In the genomic region with DNA sequence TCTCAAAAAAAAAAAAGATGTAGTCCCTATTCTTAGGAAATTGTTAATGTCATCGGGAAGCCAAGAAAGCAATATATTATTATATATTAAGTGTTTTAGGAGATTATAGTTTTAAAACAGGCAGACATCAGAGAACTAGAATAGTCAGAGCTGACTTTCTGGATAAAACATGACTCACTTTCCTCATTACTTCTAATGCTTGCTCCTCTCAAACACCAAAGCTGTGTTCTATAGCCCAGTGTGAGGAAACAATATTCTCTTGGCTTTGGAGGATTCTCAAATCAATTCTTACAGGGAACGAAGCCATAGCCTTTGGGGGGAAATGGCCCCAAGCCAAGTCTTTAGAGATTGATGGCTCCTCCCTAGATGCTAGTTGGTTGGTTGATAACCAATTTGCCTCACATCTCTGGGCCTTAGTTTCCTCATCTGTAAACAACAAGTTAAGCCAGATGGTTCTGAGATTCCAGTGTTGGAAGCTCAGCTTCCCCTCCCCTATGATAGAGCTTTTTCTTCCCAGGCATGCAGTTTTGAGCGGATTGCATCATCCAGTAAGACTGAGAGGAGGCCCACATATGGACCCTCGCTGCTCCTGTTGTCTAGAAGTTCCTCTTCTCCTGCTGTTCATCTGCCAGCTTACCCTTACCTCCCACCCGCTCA, we compare ENCODE assay signal across 1 cellular context.
TF ChIP-seq lines count a peak whose summit lies in the region.

No MANE protein-coding gene starts in this region.

TF ChIP-seq in K562, 482 proteins besides CTCF, POLR2A, EP300 and RAD21:
- TF ChIP-seq, protein P1, sequence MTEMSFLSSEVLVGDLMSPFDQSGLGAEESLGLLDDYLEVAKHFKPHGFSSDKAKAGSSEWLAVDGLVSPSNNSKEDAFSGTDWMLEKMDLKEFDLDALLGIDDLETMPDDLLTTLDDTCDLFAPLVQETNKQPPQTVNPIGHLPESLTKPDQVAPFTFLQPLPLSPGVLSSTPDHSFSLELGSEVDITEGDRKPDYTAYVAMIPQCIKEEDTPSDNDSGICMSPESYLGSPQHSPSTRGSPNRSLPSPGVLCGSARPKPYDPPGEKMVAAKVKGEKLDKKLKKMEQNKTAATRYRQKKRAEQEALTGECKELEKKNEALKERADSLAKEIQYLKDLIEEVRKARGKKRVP (CRISPR knock-in tag; IDR thresholded peaks at IDR 0.05) = peak; percentile 88
- TF ChIP-seq CEBPG (CRISPR knock-in tag; IDR thresholded peaks at IDR 0.05) = peak; percentile 88
- TF ChIP-seq CEBPG (tag; conservative IDR thresholded peaks at IDR 0.05 in 1 of 2, IDR thresholded peaks at IDR 0.05 in 1 of 2) = peak; percentile 74 to 94
- TF ChIP-seq JUND (IDR thresholded peaks at IDR 0.05; ENCODE audit: borderline replicate concordance, low read depth, low read length) = peak; percentile 75
- no peak for TF ChIP-seq JUND (tag; IDR thresholded peaks at IDR 0.05; ENCODE audit: borderline replicate concordance, low read depth, low read length)
- no peak for TF ChIP-seq MYBL2 (IDR thresholded peaks at IDR 0.05; ENCODE audit: low read depth)
- TF ChIP-seq MYBL2 (CRISPR knock-in tag; IDR thresholded peaks at IDR 0.05; ENCODE audit: borderline replicate concordance) = no peak
- TF ChIP-seq SIN3A (IDR thresholded peaks at IDR 0.05; ENCODE audit: borderline replicate concordance in 2 of 2, control insufficient read depth in 1 of 2, low read depth in 2 of 2, low read length in 2 of 2) = no peak
- TF ChIP-seq TRIM24 (IDR thresholded peaks at IDR 0.05) = peak in 1 of 2 experiments; percentile 33; a peak in 2 of 4 replicates
- TF ChIP-seq ATF7 (IDR thresholded peaks at IDR 0.05) = peak; percentile 87
- TF ChIP-seq DMBX1 (CRISPR knock-in tag; IDR thresholded peaks at IDR 0.05; ENCODE audit: borderline replicate concordance) = peak; percentile 78; the same call in 1 of the 2 replicates
- TF ChIP-seq ZNF589 (CRISPR knock-in tag; IDR thresholded peaks at IDR 0.05; ENCODE audit: low read depth) = peak; percentile 55; the same call in 1 of the 2 replicates
- peak; percentile 72 for TF ChIP-seq MYC (IDR thresholded peaks at IDR 0.05; ENCODE audit: low read depth, low read length)
- TF ChIP-seq MYC (CRISPR knock-in tag; IDR thresholded peaks at IDR 0.05; ENCODE audit: borderline replicate concordance, low read depth) = no peak
- TF ChIP-seq CTBP1 (IDR thresholded peaks at IDR 0.05; ENCODE audit: borderline replicate concordance) = 0 out of 2 replicates have a peak, but pooled peaks have one; percentile 24
- TF ChIP-seq EP400 (IDR thresholded peaks at IDR 0.05) = peak; percentile 56
- TF ChIP-seq MGA (IDR thresholded peaks at IDR 0.05) = peak; percentile 23; the same call in 1 of the 2 replicates
- TF ChIP-seq RBM15 (IDR thresholded peaks at IDR 0.05; ENCODE audit: insufficient read depth, low read length) = no peak
- peak; percentile 41; the same call in 1 of the 2 replicates for TF ChIP-seq CEBPB (tag; IDR thresholded peaks at IDR 0.05)
- TF ChIP-seq ZNF41 (CRISPR knock-in tag; conservative IDR thresholded peaks at IDR 0.05) = no peak
- TF ChIP-seq KAT2B (IDR thresholded peaks at IDR 0.05; ENCODE audit: low read depth, low read length) = no peak
- TF ChIP-seq, protein P2, sequence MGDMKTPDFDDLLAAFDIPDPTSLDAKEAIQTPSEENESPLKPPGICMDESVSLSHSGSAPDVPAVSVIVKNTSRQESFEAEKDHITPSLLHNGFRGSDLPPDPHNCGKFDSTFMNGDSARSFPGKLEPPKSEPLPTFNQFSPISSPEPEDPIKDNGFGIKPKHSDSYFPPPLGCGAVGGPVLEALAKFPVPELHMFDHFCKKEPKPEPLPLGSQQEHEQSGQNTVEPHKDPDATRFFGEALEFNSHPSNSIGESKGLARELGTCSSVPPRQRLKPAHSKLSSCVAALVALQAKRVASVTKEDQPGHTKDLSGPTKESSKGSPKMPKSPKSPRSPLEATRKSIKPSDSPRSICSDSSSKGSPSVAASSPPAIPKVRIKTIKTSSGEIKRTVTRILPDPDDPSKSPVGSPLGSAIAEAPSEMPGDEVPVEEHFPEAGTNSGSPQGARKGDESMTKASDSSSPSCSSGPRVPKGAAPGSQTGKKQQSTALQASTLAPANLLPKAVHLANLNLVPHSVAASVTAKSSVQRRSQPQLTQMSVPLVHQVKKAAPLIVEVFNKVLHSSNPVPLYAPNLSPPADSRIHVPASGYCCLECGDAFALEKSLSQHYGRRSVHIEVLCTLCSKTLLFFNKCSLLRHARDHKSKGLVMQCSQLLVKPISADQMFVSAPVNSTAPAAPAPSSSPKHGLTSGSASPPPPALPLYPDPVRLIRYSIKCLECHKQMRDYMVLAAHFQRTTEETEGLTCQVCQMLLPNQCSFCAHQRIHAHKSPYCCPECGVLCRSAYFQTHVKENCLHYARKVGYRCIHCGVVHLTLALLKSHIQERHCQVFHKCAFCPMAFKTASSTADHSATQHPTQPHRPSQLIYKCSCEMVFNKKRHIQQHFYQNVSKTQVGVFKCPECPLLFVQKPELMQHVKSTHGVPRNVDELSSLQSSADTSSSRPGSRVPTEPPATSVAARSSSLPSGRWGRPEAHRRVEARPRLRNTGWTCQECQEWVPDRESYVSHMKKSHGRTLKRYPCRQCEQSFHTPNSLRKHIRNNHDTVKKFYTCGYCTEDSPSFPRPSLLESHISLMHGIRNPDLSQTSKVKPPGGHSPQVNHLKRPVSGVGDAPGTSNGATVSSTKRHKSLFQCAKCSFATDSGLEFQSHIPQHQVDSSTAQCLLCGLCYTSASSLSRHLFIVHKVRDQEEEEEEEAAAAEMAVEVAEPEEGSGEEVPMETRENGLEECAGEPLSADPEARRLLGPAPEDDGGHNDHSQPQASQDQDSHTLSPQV (IDR thresholded peaks at IDR 0.05) = peak; percentile 55; the same call in 1 of the 2 replicates
- TF ChIP-seq NFIC (IDR thresholded peaks at IDR 0.05) = peak; percentile 51
- TF ChIP-seq SMAD4 (CRISPR knock-in tag; conservative IDR thresholded peaks at IDR 0.05) = peak; percentile 79; the same call in 1 of the 2 replicates
- TF ChIP-seq ARID1B (IDR thresholded peaks at IDR 0.05) = peak; percentile 12; the same call in 1 of the 2 replicates
- TF ChIP-seq, protein P3, sequence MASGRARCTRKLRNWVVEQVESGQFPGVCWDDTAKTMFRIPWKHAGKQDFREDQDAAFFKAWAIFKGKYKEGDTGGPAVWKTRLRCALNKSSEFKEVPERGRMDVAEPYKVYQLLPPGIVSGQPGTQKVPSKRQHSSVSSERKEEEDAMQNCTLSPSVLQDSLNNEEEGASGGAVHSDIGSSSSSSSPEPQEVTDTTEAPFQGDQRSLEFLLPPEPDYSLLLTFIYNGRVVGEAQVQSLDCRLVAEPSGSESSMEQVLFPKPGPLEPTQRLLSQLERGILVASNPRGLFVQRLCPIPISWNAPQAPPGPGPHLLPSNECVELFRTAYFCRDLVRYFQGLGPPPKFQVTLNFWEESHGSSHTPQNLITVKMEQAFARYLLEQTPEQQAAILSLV (tag; IDR thresholded peaks at IDR 0.05) = peak; percentile 29; the same call in 1 of the 2 replicates
- peak; percentile 76 for TF ChIP-seq ZSCAN32 (CRISPR knock-in tag; IDR thresholded peaks at IDR 0.05)
- TF ChIP-seq, protein P4, sequence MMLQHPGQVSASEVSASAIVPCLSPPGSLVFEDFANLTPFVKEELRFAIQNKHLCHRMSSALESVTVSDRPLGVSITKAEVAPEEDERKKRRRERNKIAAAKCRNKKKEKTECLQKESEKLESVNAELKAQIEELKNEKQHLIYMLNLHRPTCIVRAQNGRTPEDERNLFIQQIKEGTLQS (IDR thresholded peaks at IDR 0.05) = peak; percentile 95
- TF ChIP-seq, protein P4 (CRISPR knock-in tag; conservative IDR thresholded peaks at IDR 0.05) = no peak
- peak; percentile 42; the same call in 1 of the 2 replicates for TF ChIP-seq CXXC5 (CRISPR knock-in tag; IDR thresholded peaks at IDR 0.05)
- no peak for TF ChIP-seq ETV5 (CRISPR knock-in tag; IDR thresholded peaks at IDR 0.05; ENCODE audit: low read depth)
- peak; percentile 40 for TF ChIP-seq L3MBTL2 (IDR thresholded peaks at IDR 0.05)
- TF ChIP-seq TGIF2 (CRISPR knock-in tag; IDR thresholded peaks at IDR 0.05) = no peak
- peak; percentile 72; the same call in 1 of the 2 replicates for TF ChIP-seq ZNF175 (CRISPR knock-in tag; IDR thresholded peaks at IDR 0.05; ENCODE audit: low read depth)
